1 cellular context compared by ENCODE assay signal in genomic region chr7:778968-779451, GRCh38.
TF ChIP-seq lines count a peak whose summit lies in the region.

No MANE protein-coding gene starts in this region.

TF ChIP-seq in HepG2, 621 proteins besides CTCF, POLR2A, EP300 and RAD21:
- no peak for TF ChIP-seq ZNF207 (IDR thresholded peaks at IDR 0.05; ENCODE audit: borderline replicate concordance)
- no peak for TF ChIP-seq ZNF501 (CRISPR knock-in tag; IDR thresholded peaks at IDR 0.05)
- no peak for TF ChIP-seq ZNF512B (CRISPR knock-in tag; IDR thresholded peaks at IDR 0.05; ENCODE audit: borderline replicate concordance)
- no peak for TF ChIP-seq ZNF264 (CRISPR knock-in tag; IDR thresholded peaks at IDR 0.05)
- TF ChIP-seq FOXK1 (CRISPR knock-in tag; IDR thresholded peaks at IDR 0.05; ENCODE audit: borderline replicate concordance, low read depth): no peak
- no peak for TF ChIP-seq NR0B2 (CRISPR knock-in tag; IDR thresholded peaks at IDR 0.05)
- no peak for TF ChIP-seq SP1 (IDR thresholded peaks at IDR 0.05)
- no peak for TF ChIP-seq SP1 (CRISPR knock-in tag; IDR thresholded peaks at IDR 0.05)
